ENCODE assay signal across 35 cellular contexts in the genomic region with DNA sequence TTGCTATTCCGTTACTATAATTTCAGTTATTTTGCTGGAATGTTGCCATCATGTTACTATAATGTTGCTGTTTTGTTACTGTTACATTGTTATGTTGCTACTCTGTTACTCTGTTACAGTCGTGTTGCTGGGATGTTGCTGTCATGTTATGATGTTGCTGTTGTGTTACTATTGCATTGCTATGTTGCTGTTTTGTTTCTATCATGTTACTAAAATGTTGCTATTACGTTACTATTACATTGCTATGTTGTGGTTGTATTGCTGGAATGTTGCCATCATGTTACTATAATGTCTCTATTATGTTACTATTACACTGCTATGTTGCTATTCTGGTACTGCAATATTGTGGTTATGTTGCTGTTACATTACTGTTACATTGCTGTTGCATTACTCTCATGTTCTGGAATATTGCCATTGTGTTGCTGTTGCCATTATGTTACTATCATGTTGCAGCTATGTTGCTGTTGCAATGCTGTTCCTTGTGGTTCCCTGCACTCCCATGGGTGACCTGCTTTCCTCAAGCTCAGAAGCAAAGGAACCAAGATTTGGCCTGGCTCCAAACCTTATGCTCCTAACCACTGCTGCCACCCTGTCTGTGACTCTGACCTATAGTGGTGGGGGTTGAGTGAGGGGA.
A peak's percentile ranks its signal among the peaks of the same experiment; 100 is the strongest.
DNase-seq lines count a peak whose midpoint lies in the region; ATAC-seq, FAIRE-seq and TF ChIP-seq lines count a peak whose summit lies in the region.
"Had no signal": no experiment of that assay in that cellular context is flagged by ENCODE, and none has a peak within 500 bp of the region (broad histone marks: within the 10 kb centered on the region; RNA-seq: fewer than 3 reads in every experiment).

No MANE protein-coding gene starts in this region.

- FAIRE-seq in GM12891 (lab: Jason Lieb, UNC) (peak; percentile 59), keratinocyte (lab: Jason Lieb, UNC) (peak; percentile 41)
- FAIRE-seq: H1, islet of Langerhans, pancreas had no signal

- H3K4me2 ChIP-seq in keratinocyte (ENCODE audit: control insufficient read depth, extremely low read depth, insufficient read depth, low read depth, low read length), result no peak overlapping the region
- H3K4me2 ChIP-seq: BLaER1 treated with 17β-estradiol and CSF1 and Interleukin-3, amounts not matched to agents 10 nM and 100 nM; hepatocyte had no signal

- intact Hi-C loops in Right ventricle myocardium superior (cut with DNase I), result no loop called here

- peaks cover 17% of the 10 kb centered on the region for H3K9me3 Mint-ChIP-seq in glutamatergic neuron (ENCODE audit: unreplicated experiment)

- peaks cover 6% of the 10 kb centered on the region for H3K27me3 Mint-ChIP-seq in glutamatergic neuron (ENCODE audit: unreplicated experiment)

- TF ChIP-seq CTCF in keratinocyte (optimal IDR thresholded peaks at IDR 0.05 in 1 of 3, IDR thresholded peaks at IDR 0.05 in 1 of 3, conservative IDR thresholded peaks at IDR 0.05 in 1 of 3; ENCODE audit: extremely low read depth in 1 of 3, insufficient read depth in 2 of 3, low read length in 3 of 3) (no peak), glutamatergic neuron (IDR thresholded peaks at IDR 0.05; ENCODE audit: partially characterized antibody, unreplicated experiment) (no peak)

- no peak overlapping the region for H3K4me3 Mint-ChIP-seq in glutamatergic neuron (ENCODE audit: unreplicated experiment)
- H3K4me3 Mint-ChIP-seq: activated T-helper 17 cell treated with anti-CD3 and anti-CD28 coated beads, Interleukin-2, amount 50 U/mL, for 72 hours; nephron progenitor cell; stimulated activated naive B cell treated with anti-CD40 and anti-IgM and Interleukin-4, amounts not matched to agents 10 μg/mL and 1 μg/mL and 100 μg/mL, for 72 hours; WTC11 had no signal

- peaks cover 19% of the 10 kb centered on the region for H3K36me3 Mint-ChIP-seq in glutamatergic neuron (ENCODE audit: unreplicated experiment)

- no peak for DNase-seq in GM12891 (ENCODE audit: insufficient read length, low spot score)
- peak; percentile 17 for DNase-seq in LHCN-M2 (ENCODE audit: low read depth)
- DNase-seq in amniotic epithelial cell (ENCODE audit: low read depth), result peak; percentile 42
- DNase-seq in keratinocyte (ENCODE audit: low read depth, low spot score), result no peak
- no peak for DNase-seq in glutamatergic neuron
- no peak for DNase-seq in NCI-H446 (lab: John Stamatoyannopoulos, UW)
- no peak for DNase-seq in Right ventricle myocardium superior
- no peak for DNase-seq in NCI-H2107 treated with DMSO at 0.1 percent for 48 hours (lab: John Stamatoyannopoulos, UW; ENCODE audit: unreplicated experiment)
- DNase-seq: activated CD8-positive, alpha-beta memory T cell treated with anti-CD3 and anti-CD28 coated beads, Interleukin-2, amount 50 U/mL, for 4 hours; aorta; COR-L47; DND-41; dorsolateral prefrontal cortex; foreskin melanocyte; MG63; mucosa of descending colon; NCI-H2171; NCI-H774; nephron progenitor cell; pancreas; SIG-M5; stimulated activated CD4-positive, alpha-beta T cell treated with anti-CD3 and anti-CD28 coated beads, Interleukin-4, amount 100 ng/mL, for 1 hour; stimulated activated naive B cell treated with anti-CD40 and anti-IgM and Interleukin-4, amounts not matched to agents 10 μg/mL and 1 μg/mL and 100 μg/mL, for 72 hours; SW 1271; T1000 had no signal

- H3K27me3 ChIP-seq in keratinocyte (ENCODE audit: control insufficient read depth, extremely low read depth, insufficient read depth, low read length), result no peaks in the 10 kb centered on the region
- H3K27me3 ChIP-seq: hepatocyte, MG63, pancreas, right atrium auricular region had no signal

- H3K4me3 ChIP-seq in keratinocyte (ENCODE audit: control insufficient read depth in 2 of 3, extremely low read depth in 1 of 3, insufficient read depth in 2 of 3, low read depth in 1 of 3, low read length in 3 of 3), result no peak overlapping the region
- H3K4me3 ChIP-seq: dorsolateral prefrontal cortex, GM12878, hepatocyte, MG63, mucosa of descending colon, pancreas, right atrium auricular region, thoracic aorta had no signal

- no peaks in the 10 kb centered on the region for H3K4me1 ChIP-seq in keratinocyte (ENCODE audit: control insufficient read depth, extremely low read depth, insufficient read depth, low read length)
- H3K4me1 ChIP-seq: pancreas, right atrium auricular region had no signal

- no peak for TF ChIP-seq POLR2A in GM12891 (IDR thresholded peaks at IDR 0.05; ENCODE audit: low read depth, low read length)

- H4K20me1 ChIP-seq in keratinocyte (ENCODE audit: control insufficient read depth, extremely low read depth, insufficient read depth, low read length), result no peaks in the 10 kb centered on the region
- H4K20me1 ChIP-seq: BLaER1 treated with 17β-estradiol and CSF1 and Interleukin-3, amounts not matched to agents 10 nM and 100 nM had no signal

- H3K79me2 ChIP-seq in keratinocyte (ENCODE audit: control insufficient read depth, insufficient read depth, low read length), result no peaks in the 10 kb centered on the region
- H3K79me2 ChIP-seq: hepatocyte had no signal

- H3K9me1 ChIP-seq in keratinocyte (ENCODE audit: control insufficient read depth, extremely low read depth, insufficient read depth, low read length), result no peaks in the 10 kb centered on the region

- H3K4me1 Mint-ChIP-seq in glutamatergic neuron (ENCODE audit: low read depth, unreplicated experiment), result no peaks in the 10 kb centered on the region
- H3K4me1 Mint-ChIP-seq: activated T-helper 17 cell treated with anti-CD3 and anti-CD28 coated beads, Interleukin-2, amount 50 U/mL, for 72 hours; nephron progenitor cell; stimulated activated naive B cell treated with anti-CD40 and anti-IgM and Interleukin-4, amounts not matched to agents 10 μg/mL and 1 μg/mL and 100 μg/mL, for 72 hours; WTC11 had no signal

- dilution Hi-C loops in keratinocyte (cut with MboI; ENCODE audit: extremely low pct_ligation_motif_present, low sequenced_read_pairs), result no loop called here

- H3K27ac Mint-ChIP-seq in glutamatergic neuron (ENCODE audit: unreplicated experiment), result no peak overlapping the region
- H3K27ac Mint-ChIP-seq: activated naive CD4-positive, alpha-beta T cell treated with anti-CD3 and anti-CD28 coated beads, Interleukin-2, amount 50 U/mL, for 72 hours; activated T-helper 17 cell treated with anti-CD3 and anti-CD28 coated beads, Interleukin-2, amount 50 U/mL, for 72 hours; nephron progenitor cell; stimulated activated naive B cell treated with anti-CD40 and anti-IgM and Interleukin-4, amounts not matched to agents 10 μg/mL and 1 μg/mL and 100 μg/mL, for 72 hours; WTC11 had no signal

- H2AFZ ChIP-seq in keratinocyte (ENCODE audit: control insufficient read depth, low read length), result no peak overlapping the region
- H2AFZ ChIP-seq: hepatocyte had no signal

- no peak for ATAC-seq in Right ventricle myocardium superior (ENCODE audit: poor library complexity)
- ATAC-seq: activated naive CD4-positive, alpha-beta T cell treated with anti-CD3 and anti-CD28 coated beads, Interleukin-2, amount 50 U/mL, for 72 hours; activated T-helper 17 cell treated with anti-CD3 and anti-CD28 coated beads, Interleukin-2, amount 50 U/mL, for 72 hours; GM12878; mucosa of descending colon; pancreas; stimulated activated naive B cell treated with anti-CD40 and anti-IgM and Interleukin-4, amounts not matched to agents 10 μg/mL and 1 μg/mL and 100 μg/mL, for 72 hours; WTC11 had no signal

- no peaks in the 10 kb centered on the region for H3K36me3 ChIP-seq in keratinocyte (ENCODE audit: control insufficient read depth in 2 of 2, extremely low read depth in 1 of 2, insufficient read depth in 2 of 2, low read length in 2 of 2)
- H3K36me3 ChIP-seq: MG63, right atrium auricular region, thoracic aorta had no signal

- peaks cover 5% of the 10 kb centered on the region for H3K9me3 ChIP-seq in keratinocyte (ENCODE audit: control insufficient read depth, low read depth, low read length)
- H3K9me3 ChIP-seq: MG63, mucosa of descending colon, pancreas, thoracic aorta had no signal

- no peak overlapping the region for H3K9ac ChIP-seq in keratinocyte (ENCODE audit: control insufficient read depth, extremely low read depth, insufficient read depth, low read length)
- H3K9ac ChIP-seq: BLaER1 treated with 17β-estradiol and CSF1 and Interleukin-3, amounts not matched to agents 10 nM and 100 nM had no signal

- H3K27ac ChIP-seq in keratinocyte (ENCODE audit: control insufficient read depth, insufficient read depth, low read length), result no peak overlapping the region
- H3K27ac ChIP-seq: BLaER1 treated with 17β-estradiol and CSF1 and Interleukin-3, amounts not matched to agents 10 nM and 100 nM; dorsolateral prefrontal cortex; hepatocyte; pancreas; right atrium auricular region; thoracic aorta had no signal

TF ChIP-seq in GM12891, 5 proteins besides CTCF, POLR2A, EP300 and RAD21:
- no peak for TF ChIP-seq PAX5 (IDR thresholded peaks at IDR 0.05; ENCODE audit: insufficient read depth, low read length, severe bottlenecking)
- TF ChIP-seq TAF1 (IDR thresholded peaks at IDR 0.05; ENCODE audit: low read depth, low read length), result no peak
- no peak for TF ChIP-seq POU2F2 (IDR thresholded peaks at IDR 0.05; ENCODE audit: low read depth, low read length)
- TF ChIP-seq POLR2AphosphoS5 (IDR thresholded peaks at IDR 0.05; ENCODE audit: low read depth, low read length), result no peak
- no peak for TF ChIP-seq SPI1 (IDR thresholded peaks at IDR 0.05; ENCODE audit: low read depth, low read length)

Comparison
In these comparisons a context has a peak if more than half of its experiments do, and no peak if none do; other contexts are left out.
1. DNase-seq: peak in LHCN-M2 (single experiment) and amniotic epithelial cell (single experiment); none in GM12891 (single experiment), keratinocyte (single experiment), glutamatergic neuron (single experiment), NCI-H446 (0 of 2), Right ventricle myocardium superior (single experiment) and NCI-H2107 treated with DMSO at 0.1 percent for 48 hours (single experiment).